8 cellular contexts compared by ENCODE assay signal in genomic region chr20:62640870-62641748, GRCh38. TPM values are rescaled to one million over a fixed set of nuclear protein-coding genes. Genes with fewer than 3 reads are reported as not detected.
DNase-seq lines count a peak whose midpoint lies in the region; ATAC-seq and TF ChIP-seq lines count a peak whose summit lies in the region.

No MANE protein-coding gene starts in this region.

- no peak overlapping the region for H3K27ac ChIP-seq in RWPE2 (ENCODE audit: poor library complexity, severe bottlenecking)
- peak overlapping the region in 3 of 4 donors; percentile 44 to 75 (median 73) for H3K27ac ChIP-seq in esophagus muscularis mucosa (replicated peaks in 1 of 4)
- peak overlapping the region in 3 of 5 donors; percentile 82 to 92 (median 84) for H3K27ac ChIP-seq in stomach
- no peak overlapping the region for H3K27ac ChIP-seq in caudate nucleus (ENCODE audit: low read depth, low read length)

- TF ChIP-seq EP300 in esophagus muscularis mucosa (IDR thresholded peaks at IDR 0.05) (no peak), stomach (IDR thresholded peaks at IDR 0.05) (no peak)

- intact Hi-C loops in esophagus muscularis mucosa (cut with DNase I) (no loop called here), stomach (cut with DNase I; ENCODE audit: low total_unique reads) (no loop called here)

- 81% methylated on average over 27 of the region's 27 CpGs for WGBS in esophagus muscularis mucosa
- WGBS in stomach, 5 donors: 76 to 82% (median 77%) methylated on average over 27 of the region's 27 CpGs

- H3K4me1 ChIP-seq in RWPE2 (ENCODE audit: insufficient read depth, poor library complexity, severe bottlenecking): no peaks in the 10 kb centered on the region
- peaks cover 17 to 41% (median 33%) of the 10 kb centered on the region in 4 donors for H3K4me1 ChIP-seq in esophagus muscularis mucosa
- H3K4me1 ChIP-seq in stomach: peaks cover 45 to 54% (median 49%) of the 10 kb centered on the region in 4 donors

- ATAC-seq in activated T-cell treated with anti-CD3 and anti-CD28 coated beads, Interleukin-2, amount 50 U/mL, for 4 hours: no peak
- ATAC-seq in RWPE2 (ENCODE audit: low read depth) (no peak), HG03280 (IDR thresholded peaks at IDR 0.05; ENCODE audit: unreplicated experiment) (no peak)
- ATAC-seq in activated CD4-positive, CD25-positive, alpha-beta regulatory T cell treated with anti-CD3 and anti-CD28 coated beads, Interleukin-2, amount 50 U/mL, for 24 hours: no peak

- H3K27me3 Mint-ChIP-seq in activated T-cell treated with anti-CD3 and anti-CD28 coated beads, Interleukin-2, amount 50 U/mL, for 4 hours (ENCODE audit: low read depth): peaks cover 2% of the 10 kb centered on the region

- H3K36me3 Mint-ChIP-seq in activated T-cell treated with anti-CD3 and anti-CD28 coated beads, Interleukin-2, amount 50 U/mL, for 4 hours (ENCODE audit: insufficient read depth): no peaks in the 10 kb centered on the region

- H3K27me3 ChIP-seq in RWPE2 (ENCODE audit: insufficient read depth, poor library complexity, severe bottlenecking): peaks cover 5% of the 10 kb centered on the region
- peaks cover 0 to 92% (median 21%) of the 10 kb centered on the region in 4 donors for H3K27me3 ChIP-seq in esophagus muscularis mucosa
- peaks cover 5 to 52% (median 6%) of the 10 kb centered on the region in 3 donors for H3K27me3 ChIP-seq in stomach

- H3K4me3 ChIP-seq in RWPE2 (ENCODE audit: severe bottlenecking) (peak overlapping the region; percentile 47), esophagus muscularis mucosa (peak overlapping the region; percentile 56 to 63 (median 62)), stomach (peak overlapping the region in 3 of 4 donors; percentile 62 to 79 (median 64))

- peaks cover 12% of the 10 kb centered on the region for H3K4me1 Mint-ChIP-seq in activated T-cell treated with anti-CD3 and anti-CD28 coated beads, Interleukin-2, amount 50 U/mL, for 4 hours (ENCODE audit: low read depth)

- H3K9me3 Mint-ChIP-seq in activated T-cell treated with anti-CD3 and anti-CD28 coated beads, Interleukin-2, amount 50 U/mL, for 4 hours: no peaks in the 10 kb centered on the region

- H3K9me3 ChIP-seq in RWPE2 (ENCODE audit: severe bottlenecking) (no peaks in the 10 kb centered on the region), esophagus muscularis mucosa (no peaks in the 10 kb centered on the region), stomach (no peaks in the 10 kb centered on the region)

- H3K36me3 ChIP-seq in RWPE2 (ENCODE audit: low read depth) (no peaks in the 10 kb centered on the region), esophagus muscularis mucosa (peaks cover 0 to 7% (median 1%) of the 10 kb centered on the region in 4 donors), stomach (no peaks in the 10 kb centered on the region)

- TF ChIP-seq POLR2A in esophagus muscularis mucosa (IDR thresholded peaks at IDR 0.05; ENCODE audit: low read depth) (no peak), stomach (IDR thresholded peaks at IDR 0.05) (no peak)

- peak overlapping the region; percentile 76 for H3K4me3 Mint-ChIP-seq in activated T-cell treated with anti-CD3 and anti-CD28 coated beads, Interleukin-2, amount 50 U/mL, for 4 hours

- no peak for TF ChIP-seq CTCF in RWPE2 (IDR thresholded peaks at IDR 0.05; ENCODE audit: poor library complexity, severe bottlenecking)
- TF ChIP-seq CTCF in esophagus muscularis mucosa (IDR thresholded peaks at IDR 0.05): no peak
- TF ChIP-seq CTCF in stomach (IDR thresholded peaks at IDR 0.05): no peak

- no peak for DNase-seq in activated T-cell treated with anti-CD3 and anti-CD28 coated beads, Interleukin-2, amount 50 U/mL, for 4 hours
- DNase-seq in activated T-cell treated with anti-CD3 and anti-CD28 coated beads, Interleukin-2, amount 50 U/mL, for 48 hours: no peak
- DNase-seq in RWPE2 (ENCODE audit: low spot score): no peak
- no peak for DNase-seq in esophagus muscularis mucosa (ENCODE audit: extremely low spot score)
- DNase-seq in stomach: no peak
- no peak for DNase-seq in caudate nucleus (lab: John Stamatoyannopoulos, UW)

RNA-seq across cellular contexts. Expression of gene SLCO4A1, which starts 1.2 kb away (rescaled TPM):
- 10 to 100 TPM; 36.5 to 49.3 (median 48.2) TPM for total RNA-seq in activated T-cell treated with anti-CD3 and anti-CD28 coated beads, Interleukin-2, amount 50 U/mL, for 4 hours
- total RNA-seq in esophagus muscularis mucosa: 10 to 100 TPM in 3 of 4 donors, 1 to 10 TPM in 1; 10.0 to 42.4 (median 30.1) TPM
- total RNA-seq in stomach: 10 to 100 TPM in 3 of 5 donors, 1 to 10 TPM in 1, under 1 TPM in 1; 0.58 to 44.3 (median 20.7) TPM
- 10 to 100 TPM in 1 of 3 donors, 1 to 10 TPM in 2; 4.4 to 14.7 (median 9.0) TPM for polyA plus RNA-seq in stomach

Comparison
In these comparisons a context has a peak if more than half of its experiments do, and no peak if none do; other contexts are left out.
1. H3K27ac ChIP-seq: peak in esophagus muscularis mucosa (3 of 4) and stomach (3 of 5); none in RWPE2 (single experiment) and caudate nucleus (single experiment).
2. Peak in every context shown above with its lines, with median percentiles within 50 percentile points of each other: H3K4me3 ChIP-seq.